In the genomic region with DNA sequence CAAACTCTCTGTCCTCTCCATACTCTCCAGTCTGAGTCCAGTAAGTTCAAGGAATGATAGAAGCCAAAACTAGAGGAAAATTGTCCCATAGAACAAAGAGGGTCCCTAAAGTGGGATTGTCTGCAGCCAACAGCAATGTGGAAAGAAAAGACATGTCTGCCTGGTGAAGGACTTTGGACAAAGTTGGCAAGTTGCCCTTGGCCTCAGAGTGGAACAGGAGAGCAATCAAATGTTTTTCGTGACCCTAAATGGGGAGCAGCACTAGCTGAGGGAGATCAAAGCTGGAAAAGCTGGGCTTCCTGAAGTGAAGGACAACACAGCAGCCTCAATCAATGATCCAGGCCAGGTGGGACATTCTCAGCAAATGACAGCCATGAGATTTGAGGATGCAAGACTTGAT, we compare ENCODE assay signal across 26 cellular contexts.
"Had no signal": no experiment of that assay in that cellular context is flagged by ENCODE, and none has a peak within 500 bp of the region (broad histone marks: within the 10 kb centered on the region; RNA-seq: fewer than 3 reads in every experiment).

No MANE protein-coding gene starts in this region.

- DNase-seq: stimulated activated CD4-positive, alpha-beta T cell treated with anti-CD3 and anti-CD28 coated beads, Interleukin-2, amount 100 ng/mL, for 48 hours; stimulated activated CD4-positive, alpha-beta T cell treated with anti-CD3 and anti-CD28 coated beads, Interleukin-4, amount 100 ng/mL, for 1 hour; stimulated activated CD4-positive, alpha-beta T cell treated with anti-CD3 and anti-CD28 coated beads, Interleukin-4, amount 100 ng/mL, for 24 hours; stimulated activated CD4-positive, alpha-beta T cell treated with anti-CD3 and anti-CD28 coated beads, Interleukin-4, amount 100 ng/mL, for 4 hours; stimulated activated CD8-positive, alpha-beta memory T cell treated with anti-CD3 and anti-CD28 coated beads, Interleukin-4, amount 100 ng/mL, for 48 hours; stimulated activated naive B cell treated with anti-CD40 and anti-IgM and Interleukin-4, amounts not matched to agents 10 μg/mL and 1 μg/mL and 100 μg/mL, for 72 hours; stimulated activated naive CD4-positive, alpha-beta T cell; stimulated activated naive CD4-positive, alpha-beta T cell treated with Interleukin-2 at 50 U/mL for 16 hours; stimulated activated naive CD8-positive, alpha-beta T cell treated with anti-CD3 and anti-CD28 coated beads, Interleukin-15, amount 100 ng/mL, for 72 hours; stimulated activated naive CD8-positive, alpha-beta T cell treated with anti-CD3 and anti-CD28 coated beads, Interleukin-15, Interleukin-2, amounts not matched to agents 100 U/mL and 50 U/mL, for 24 hours; stomach; substantia nigra; testis; thyroid gland; tibial artery; transverse colon; trophoblast cell; upper lobe of left lung; upper lobe of right lung; uterus had no signal

- H3K36me3 ChIP-seq: stomach, thoracic aorta, thyroid gland, tibial artery, tibial nerve, transverse colon, upper lobe of left lung, upper lobe of right lung, uterus, vagina had no signal

- FAIRE-seq: urothelium cell line had no signal

- H3K27me3 ChIP-seq: stomach, testis, thyroid gland, tibial artery, tibial nerve, transverse colon, upper lobe of left lung, upper lobe of right lung, uterus, vagina had no signal

- H3K4me1 ChIP-seq: stomach, testis, thyroid gland, tibial artery, tibial nerve, transverse colon, upper lobe of left lung, upper lobe of right lung, uterus, vagina had no signal

- H3K4me3 ChIP-seq: stomach, testis, thoracic aorta, thyroid gland, tibial artery, tibial nerve, transverse colon, upper lobe of left lung, upper lobe of right lung, uterus, vagina had no signal

- H3K9me3 ChIP-seq: stomach, testis, thoracic aorta, thyroid gland, tibial artery, transverse colon, upper lobe of left lung, upper lobe of right lung, uterus, vagina had no signal

- H3K27ac ChIP-seq: stomach, testis, thoracic aorta, thyroid gland, tibial artery, tibial nerve, transverse colon, upper lobe of left lung, upper lobe of right lung, uterus, vagina had no signal

- ATAC-seq: stimulated activated effector memory CD8-positive, alpha-beta T cell treated with anti-CD3 and anti-CD28 coated beads, Interleukin-12 subunit alpha, Interleukin-12 subunit beta, amount 100 ng/mL, for 72 hours; stimulated activated memory B cell treated with anti-CD40 and anti-IgM and Interleukin-4, amounts not matched to agents 10 μg/mL and 1 μg/mL and 100 μg/mL, for 72 hours; stimulated activated naive B cell treated with anti-CD40 and anti-IgM and Interleukin-4, amounts not matched to agents 10 μg/mL and 1 μg/mL and 100 μg/mL, for 72 hours; stimulated activated naive CD8-positive, alpha-beta T cell treated with anti-CD3 and anti-CD28 coated beads, Interleukin-15, amount 100 ng/mL, for 72 hours; stimulated activated naive CD8-positive, alpha-beta T cell treated with anti-CD3 and anti-CD28 coated beads, Interleukin-15, Interleukin-2, amounts not matched to agents 100 U/mL and 50 U/mL, for 24 hours; upper lobe of right lung had no signal
